Comparison of ENCODE assay signal across 1 cellular context in the genomic region with DNA sequence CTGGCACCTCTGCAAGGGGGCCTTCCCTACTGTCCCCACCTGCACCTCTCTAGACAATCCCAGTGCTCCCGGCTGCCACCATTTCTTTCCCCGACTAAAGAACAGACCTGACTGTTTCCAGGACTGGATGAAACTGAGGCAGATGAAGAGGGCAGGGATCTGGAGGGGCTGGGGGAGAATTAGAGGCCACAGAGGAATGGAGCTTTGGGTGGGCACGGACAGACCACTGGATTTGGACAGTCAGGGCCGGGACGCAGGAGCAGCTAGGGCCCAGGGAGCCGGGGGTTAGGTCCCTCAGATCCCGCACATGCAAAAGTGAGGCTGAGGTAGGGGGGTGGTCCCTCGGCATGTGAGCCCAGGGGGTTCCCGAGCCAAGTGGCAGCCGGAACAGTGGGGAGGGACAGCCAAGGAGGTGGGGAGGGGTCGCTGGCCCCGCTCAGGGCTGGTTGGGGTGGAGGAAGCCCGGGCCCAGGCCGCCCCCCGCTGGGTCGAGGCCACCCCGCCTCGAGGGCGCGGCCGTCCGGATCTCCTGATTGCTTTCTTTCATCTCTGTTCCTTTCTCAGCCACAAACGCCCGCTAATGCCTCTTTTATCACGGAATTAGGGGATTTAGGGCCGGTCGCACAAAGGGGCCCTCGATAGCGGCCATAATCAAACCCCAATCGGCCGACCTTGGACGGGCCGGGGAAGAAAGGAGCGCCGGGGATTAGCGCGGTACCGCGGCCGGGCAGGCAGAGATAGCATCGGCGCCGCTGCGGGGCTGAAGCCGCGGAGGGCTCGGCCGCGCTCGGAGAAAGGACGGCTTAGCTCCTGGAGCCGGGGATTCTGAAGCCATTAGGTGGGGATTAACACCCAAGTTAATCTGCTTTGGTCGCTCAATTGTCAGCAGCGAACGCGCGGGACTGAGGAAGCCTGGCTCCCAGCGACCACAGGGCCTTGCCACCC.
TF ChIP-seq lines count a peak whose summit lies in the region.

No MANE protein-coding gene starts in this region.

TF ChIP-seq in K562, 482 proteins besides CTCF, POLR2A, EP300 and RAD21 (continued from another document and continues in another):
- TF ChIP-seq, protein P1, sequence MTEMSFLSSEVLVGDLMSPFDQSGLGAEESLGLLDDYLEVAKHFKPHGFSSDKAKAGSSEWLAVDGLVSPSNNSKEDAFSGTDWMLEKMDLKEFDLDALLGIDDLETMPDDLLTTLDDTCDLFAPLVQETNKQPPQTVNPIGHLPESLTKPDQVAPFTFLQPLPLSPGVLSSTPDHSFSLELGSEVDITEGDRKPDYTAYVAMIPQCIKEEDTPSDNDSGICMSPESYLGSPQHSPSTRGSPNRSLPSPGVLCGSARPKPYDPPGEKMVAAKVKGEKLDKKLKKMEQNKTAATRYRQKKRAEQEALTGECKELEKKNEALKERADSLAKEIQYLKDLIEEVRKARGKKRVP (CRISPR knock-in tag; IDR thresholded peaks at IDR 0.05): no peak
- TF ChIP-seq SRSF9 (IDR thresholded peaks at IDR 0.05; ENCODE audit: borderline replicate concordance, low read depth, low read length): no peak
- TF ChIP-seq GABPB2 (CRISPR knock-in tag; conservative IDR thresholded peaks at IDR 0.05): no peak
- TF ChIP-seq, protein P2, sequence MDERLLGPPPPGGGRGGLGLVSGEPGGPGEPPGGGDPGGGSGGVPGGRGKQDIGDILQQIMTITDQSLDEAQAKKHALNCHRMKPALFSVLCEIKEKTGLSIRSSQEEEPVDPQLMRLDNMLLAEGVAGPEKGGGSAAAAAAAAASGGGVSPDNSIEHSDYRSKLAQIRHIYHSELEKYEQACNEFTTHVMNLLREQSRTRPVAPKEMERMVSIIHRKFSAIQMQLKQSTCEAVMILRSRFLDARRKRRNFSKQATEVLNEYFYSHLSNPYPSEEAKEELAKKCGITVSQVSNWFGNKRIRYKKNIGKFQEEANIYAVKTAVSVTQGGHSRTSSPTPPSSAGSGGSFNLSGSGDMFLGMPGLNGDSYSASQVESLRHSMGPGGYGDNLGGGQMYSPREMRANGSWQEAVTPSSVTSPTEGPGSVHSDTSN (CRISPR knock-in tag; IDR thresholded peaks at IDR 0.05; ENCODE audit: low read depth): no peak
- TF ChIP-seq, protein P2 (tag; conservative IDR thresholded peaks at IDR 0.05; ENCODE audit: low read depth): no peak
- no peak for TF ChIP-seq ZNF184 (CRISPR knock-in tag; IDR thresholded peaks at IDR 0.05)
- 0 out of 2 replicates have a peak, but pooled peaks have one; percentile 1 for TF ChIP-seq CGGBP1 (CRISPR knock-in tag; IDR thresholded peaks at IDR 0.05)
- TF ChIP-seq ERF (CRISPR knock-in tag; IDR thresholded peaks at IDR 0.05): no peak; the same call in 1 of the 2 replicates
- no peak for TF ChIP-seq NR2F6 (CRISPR knock-in tag; IDR thresholded peaks at IDR 0.05)
- TF ChIP-seq EHMT2 (IDR thresholded peaks at IDR 0.05): no peak
- TF ChIP-seq TAF7 (tag; IDR thresholded peaks at IDR 0.05): 0 out of 2 replicates have a peak, but pooled peaks have one; percentile 30
- no peak for TF ChIP-seq POLR2H (tag; IDR thresholded peaks at IDR 0.05; ENCODE audit: low read depth)
- TF ChIP-seq ZBTB1 (CRISPR knock-in tag; IDR thresholded peaks at IDR 0.05; ENCODE audit: borderline replicate concordance, low read depth): no peak
- peak; percentile 47 for TF ChIP-seq HNRNPLL (IDR thresholded peaks at IDR 0.05; ENCODE audit: low read depth, low read length, poor library complexity, severe bottlenecking)
- TF ChIP-seq ZKSCAN1 (IDR thresholded peaks at IDR 0.05; ENCODE audit: low read depth, low read length): no peak
- TF ChIP-seq ESRRA (IDR thresholded peaks at IDR 0.05; ENCODE audit: borderline replicate concordance, low read depth): no peak
- TF ChIP-seq MAX (CRISPR knock-in tag; IDR thresholded peaks at IDR 0.05): no peak
- no peak for TF ChIP-seq MBD1 (CRISPR knock-in tag; IDR thresholded peaks at IDR 0.05)
- no peak for TF ChIP-seq MLLT1 (IDR thresholded peaks at IDR 0.05)
- TF ChIP-seq TSC22D4 (tag; IDR thresholded peaks at IDR 0.05): peak; percentile 56; the same call in 1 of the 2 replicates
- no peak for TF ChIP-seq MITF (IDR thresholded peaks at IDR 0.05)
- TF ChIP-seq ZNF766 (CRISPR knock-in tag; conservative IDR thresholded peaks at IDR 0.05): no peak
- no peak for TF ChIP-seq ZSCAN29 (IDR thresholded peaks at IDR 0.05)
- peak; percentile 99 for TF ChIP-seq KDM2B (CRISPR knock-in tag; IDR thresholded peaks at IDR 0.05)
- 0 out of 2 replicates have a peak, but pooled peaks have one; percentile 70 for TF ChIP-seq HIVEP1 (CRISPR knock-in tag; IDR thresholded peaks at IDR 0.05)
- peak; percentile 40 for TF ChIP-seq ZNF764 (CRISPR knock-in tag; IDR thresholded peaks at IDR 0.05; ENCODE audit: low read depth)
- no peak for TF ChIP-seq ZBTB12 (CRISPR knock-in tag; IDR thresholded peaks at IDR 0.05)
- TF ChIP-seq ZNF76 (CRISPR knock-in tag; IDR thresholded peaks at IDR 0.05; ENCODE audit: borderline replicate concordance): no peak
- no peak for TF ChIP-seq ESRRB (CRISPR knock-in tag; IDR thresholded peaks at IDR 0.05; ENCODE audit: borderline replicate concordance)
- TF ChIP-seq PKNOX1 (IDR thresholded peaks at IDR 0.05): no peak
- TF ChIP-seq, protein P3, sequence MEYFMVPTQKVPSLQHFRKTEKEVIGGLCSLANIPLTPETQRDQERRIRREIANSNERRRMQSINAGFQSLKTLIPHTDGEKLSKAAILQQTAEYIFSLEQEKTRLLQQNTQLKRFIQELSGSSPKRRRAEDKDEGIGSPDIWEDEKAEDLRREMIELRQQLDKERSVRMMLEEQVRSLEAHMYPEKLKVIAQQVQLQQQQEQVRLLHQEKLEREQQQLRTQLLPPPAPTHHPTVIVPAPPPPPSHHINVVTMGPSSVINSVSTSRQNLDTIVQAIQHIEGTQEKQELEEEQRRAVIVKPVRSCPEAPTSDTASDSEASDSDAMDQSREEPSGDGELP (CRISPR knock-in tag; IDR thresholded peaks at IDR 0.05; ENCODE audit: borderline replicate concordance): no peak
- TF ChIP-seq CBX1 (IDR thresholded peaks at IDR 0.05; ENCODE audit: low read depth): no peak
- TF ChIP-seq NEUROD1 (IDR thresholded peaks at IDR 0.05; ENCODE audit: borderline replicate concordance, low read depth, low read length, partially characterized antibody): peak; percentile 23
- no peak for TF ChIP-seq CHCHD3 (CRISPR knock-in tag; IDR thresholded peaks at IDR 0.05)
- no peak for TF ChIP-seq CCAR2 (IDR thresholded peaks at IDR 0.05; ENCODE audit: low read depth, low read length)
- TF ChIP-seq WHSC1 (IDR thresholded peaks at IDR 0.05; ENCODE audit: low read length): no peak
- TF ChIP-seq JUN (IDR thresholded peaks at IDR 0.05; ENCODE audit: borderline replicate concordance, low read depth, low read length): 0 out of 2 replicates have a peak, but pooled peaks have one; percentile 20
- TF ChIP-seq JUN (CRISPR knock-in tag; IDR thresholded peaks at IDR 0.05; ENCODE audit: borderline replicate concordance): no peak
- no peak for TF ChIP-seq ATF1 (CRISPR knock-in tag; IDR thresholded peaks at IDR 0.05)
- peak; percentile 29; the same call in 1 of the 2 replicates for TF ChIP-seq ATF1 (tag; IDR thresholded peaks at IDR 0.05)
- TF ChIP-seq NR2C2 (CRISPR knock-in tag; IDR thresholded peaks at IDR 0.05): no peak
- TF ChIP-seq NR2C2 (tag; IDR thresholded peaks at IDR 0.05): no peak
- TF ChIP-seq KLF1 (tag; IDR thresholded peaks at IDR 0.05): peak; percentile 76; the same call in 1 of the 2 replicates
- no peak for TF ChIP-seq RB1 (IDR thresholded peaks at IDR 0.05; ENCODE audit: low read depth)
- TF ChIP-seq E2F4 (CRISPR knock-in tag; IDR thresholded peaks at IDR 0.05; ENCODE audit: low read depth): no peak
- TF ChIP-seq HDAC6 (IDR thresholded peaks at IDR 0.05; ENCODE audit: low read depth, low read length): 0 out of 2 replicates have a peak, but pooled peaks have one; percentile 49
- no peak for TF ChIP-seq COPS2 (conservative IDR thresholded peaks at IDR 0.05)
- peak; percentile 4 for TF ChIP-seq MYC (IDR thresholded peaks at IDR 0.05; ENCODE audit: low read depth, low read length)
- TF ChIP-seq MYC (CRISPR knock-in tag; IDR thresholded peaks at IDR 0.05; ENCODE audit: borderline replicate concordance, low read depth): no peak; the same call in 1 of the 2 replicates
- peak; percentile 74 for TF ChIP-seq KDM5B (IDR thresholded peaks at IDR 0.05; ENCODE audit: insufficient replicate concordance, low read depth, low read length)
- TF ChIP-seq POLR2AphosphoS5 (IDR thresholded peaks at IDR 0.05; ENCODE audit: control insufficient read depth, insufficient read depth, low read depth, low read length): no peak
- TF ChIP-seq ZNF134 (CRISPR knock-in tag; conservative IDR thresholded peaks at IDR 0.05): no peak
- no peak for TF ChIP-seq ZFP30 (CRISPR knock-in tag; IDR thresholded peaks at IDR 0.05; ENCODE audit: borderline replicate concordance)
- TF ChIP-seq BCOR (IDR thresholded peaks at IDR 0.05): no peak
- peak; percentile 24; the same call in 1 of the 2 replicates for TF ChIP-seq NR4A1 (CRISPR knock-in tag; IDR thresholded peaks at IDR 0.05)
- no peak for TF ChIP-seq NR4A1 (tag; IDR thresholded peaks at IDR 0.05)
